15 cellular contexts compared by ENCODE assay signal in genomic region chr2:85628658-85629057, GRCh38. TPM values are rescaled to one million over a fixed set of nuclear protein-coding genes. Genes with fewer than 3 reads are reported as not detected.
A peak's percentile ranks its signal among the peaks of the same experiment; 100 is the strongest.
DNase-seq lines count a peak whose midpoint lies in the region; ATAC-seq and TF ChIP-seq lines count a peak whose summit lies in the region.
"Had no signal": no experiment of that assay in that cellular context is flagged by ENCODE, and none has a peak within 500 bp of the region (broad histone marks: within the 10 kb centered on the region; RNA-seq: fewer than 3 reads in every experiment).

No MANE protein-coding gene starts in this region.

- WGBS in endodermal cell (ENCODE audit: insufficient coverage in 1 of 2, insufficient read length in 1 of 2), 2 experiments = 98 to 100% methylated on average over 2 of the region's 2 CpGs

- H3K27ac ChIP-seq in endodermal cell (ENCODE audit: low read depth, low read length) = no peak overlapping the region

- peak overlapping the region; percentile 46 for H3K27ac Mint-ChIP-seq in activated naive CD4-positive, alpha-beta T cell treated with anti-CD3 and anti-CD28 coated beads, Interleukin-2, amount 50 U/mL, for 24 hours
- H3K27ac Mint-ChIP-seq in activated naive CD8-positive, alpha-beta T cell treated with anti-CD3 and anti-CD28 coated beads for 36 hours = peak overlapping the region; percentile 75
- H3K27ac Mint-ChIP-seq in endodermal cell = no peak overlapping the region
- H3K27ac Mint-ChIP-seq in activated T-helper 2 cell treated with anti-CD3 and anti-CD28 coated beads, Interferon-gamma antibody, Interleukin-2, Interleukin-4, amounts not matched to agents 10 μg/mL and 5 μg/mL and 100 μg/mL, durations not matched to agents 14 hours and 24 hours and 36 hours = no peak overlapping the region

- no peak overlapping the region for H3K4me3 ChIP-seq in endodermal cell (ENCODE audit: low read length)
- no peak overlapping the region for H3K4me3 ChIP-seq in H7 (ENCODE audit: insufficient read depth, low read depth, low read length)

- H3K36me3 ChIP-seq in endodermal cell (ENCODE audit: control insufficient read depth, insufficient read depth, low read length) (peaks cover 89% of the 10 kb centered on the region), H7 (replicated peaks; ENCODE audit: control insufficient read depth, insufficient read depth, low read length) (peaks cover 39% of the 10 kb centered on the region)

- no peaks in the 10 kb centered on the region for H3K27me3 Mint-ChIP-seq in activated naive CD4-positive, alpha-beta T cell treated with anti-CD3 and anti-CD28 coated beads, Interleukin-2, amount 50 U/mL, for 24 hours
- no peaks in the 10 kb centered on the region for H3K27me3 Mint-ChIP-seq in activated naive CD8-positive, alpha-beta T cell treated with anti-CD3 and anti-CD28 coated beads for 36 hours
- H3K27me3 Mint-ChIP-seq in endodermal cell (ENCODE audit: insufficient read depth) = no peaks in the 10 kb centered on the region
- H3K27me3 Mint-ChIP-seq in activated T-helper 2 cell treated with anti-CD3 and anti-CD28 coated beads, Interferon-gamma antibody, Interleukin-2, Interleukin-4, amounts not matched to agents 10 μg/mL and 5 μg/mL and 100 μg/mL, durations not matched to agents 14 hours and 24 hours and 36 hours (ENCODE audit: low read depth) = no peaks in the 10 kb centered on the region

- no peaks in the 10 kb centered on the region for H3K4me1 ChIP-seq in endodermal cell (ENCODE audit: control insufficient read depth, insufficient read depth, low read length)

- H3K9me3 Mint-ChIP-seq in activated naive CD4-positive, alpha-beta T cell treated with anti-CD3 and anti-CD28 coated beads, Interleukin-2, amount 50 U/mL, for 24 hours = no peaks in the 10 kb centered on the region
- H3K9me3 Mint-ChIP-seq in activated naive CD8-positive, alpha-beta T cell treated with anti-CD3 and anti-CD28 coated beads for 36 hours = no peaks in the 10 kb centered on the region
- H3K9me3 Mint-ChIP-seq in endodermal cell = no peaks in the 10 kb centered on the region
- no peaks in the 10 kb centered on the region for H3K9me3 Mint-ChIP-seq in activated T-helper 2 cell treated with anti-CD3 and anti-CD28 coated beads, Interferon-gamma antibody, Interleukin-2, Interleukin-4, amounts not matched to agents 10 μg/mL and 5 μg/mL and 100 μg/mL, durations not matched to agents 14 hours and 24 hours and 36 hours

- intact Hi-C loops in activated T-helper 2 cell treated with anti-CD3 and anti-CD28 coated beads, Interferon-gamma antibody, Interleukin-2, Interleukin-4, amounts not matched to agents 10 μg/mL and 5 μg/mL and 100 μg/mL, durations not matched to agents 14 hours and 24 hours and 36 hours (cut with micrococcal nuclease) = no loop called here

- DNase-seq in activated naive CD4-positive, alpha-beta T cell treated with anti-CD3 and anti-CD28 coated beads, Interleukin-2, amount 50 U/mL, for 16 hours = no peak
- no peak for DNase-seq in activated naive CD8-positive, alpha-beta T cell treated with anti-CD3 and anti-CD28 coated beads for 36 hours
- DNase-seq in HK-2 (ENCODE audit: unreplicated experiment) (no peak), endodermal cell (no peak), H7 (no peak)
- no peak for DNase-seq in activated T-helper 2 cell treated with anti-CD3 and anti-CD28 coated beads, Interferon-gamma antibody, Interleukin-2, Interleukin-4, amounts not matched to agents 10 μg/mL and 5 μg/mL and 100 μg/mL, durations not matched to agents 14 hours and 24 hours and 36 hours (ENCODE audit: low spot score)
- DNase-seq: Karpas-422, kidney glomerular epithelial cell, NCI-H2029, SHP77 had no signal

- H3K27me3 ChIP-seq in endodermal cell (ENCODE audit: control insufficient read depth, insufficient read depth, low read length, poor library complexity, severe bottlenecking) = no peaks in the 10 kb centered on the region
- no peaks in the 10 kb centered on the region for H3K27me3 ChIP-seq in H7 (ENCODE audit: control insufficient read depth, insufficient read depth, low read length)

- H3K9ac ChIP-seq in endodermal cell (ENCODE audit: extremely low read depth, low read length, poor library complexity, severe bottlenecking) = no peak overlapping the region

- peaks cover 17% of the 10 kb centered on the region for H3K36me3 Mint-ChIP-seq in activated naive CD4-positive, alpha-beta T cell treated with anti-CD3 and anti-CD28 coated beads, Interleukin-2, amount 50 U/mL, for 24 hours
- H3K36me3 Mint-ChIP-seq in activated naive CD8-positive, alpha-beta T cell treated with anti-CD3 and anti-CD28 coated beads for 36 hours = peaks cover 39% of the 10 kb centered on the region
- H3K36me3 Mint-ChIP-seq in endodermal cell (ENCODE audit: low read depth) = peaks cover 89% of the 10 kb centered on the region
- H3K36me3 Mint-ChIP-seq in activated T-helper 2 cell treated with anti-CD3 and anti-CD28 coated beads, Interferon-gamma antibody, Interleukin-2, Interleukin-4, amounts not matched to agents 10 μg/mL and 5 μg/mL and 100 μg/mL, durations not matched to agents 14 hours and 24 hours and 36 hours (ENCODE audit: low read depth) = peaks cover 78% of the 10 kb centered on the region

- no peaks in the 10 kb centered on the region for H3K9me3 ChIP-seq in endodermal cell (ENCODE audit: control insufficient read depth, low read length)

- TF ChIP-seq CTCF in endodermal cell (conservative IDR thresholded peaks at IDR 0.05) = no peak

- H3K4me3 Mint-ChIP-seq in activated naive CD4-positive, alpha-beta T cell treated with anti-CD3 and anti-CD28 coated beads, Interleukin-2, amount 50 U/mL, for 24 hours = peak overlapping the region; percentile 19
- no peak overlapping the region for H3K4me3 Mint-ChIP-seq in activated naive CD8-positive, alpha-beta T cell treated with anti-CD3 and anti-CD28 coated beads for 36 hours
- H3K4me3 Mint-ChIP-seq in endodermal cell = no peak overlapping the region
- H3K4me3 Mint-ChIP-seq in activated T-helper 2 cell treated with anti-CD3 and anti-CD28 coated beads, Interferon-gamma antibody, Interleukin-2, Interleukin-4, amounts not matched to agents 10 μg/mL and 5 μg/mL and 100 μg/mL, durations not matched to agents 14 hours and 24 hours and 36 hours (ENCODE audit: low read depth) = no peak overlapping the region

- peak; percentile 52 for ATAC-seq in HG03558 (IDR thresholded peaks at IDR 0.05; ENCODE audit: extremely low read depth, unreplicated experiment)

- peaks cover 12% of the 10 kb centered on the region for H3K4me1 Mint-ChIP-seq in activated naive CD4-positive, alpha-beta T cell treated with anti-CD3 and anti-CD28 coated beads, Interleukin-2, amount 50 U/mL, for 24 hours
- H3K4me1 Mint-ChIP-seq in activated naive CD8-positive, alpha-beta T cell treated with anti-CD3 and anti-CD28 coated beads for 36 hours = peaks cover 16% of the 10 kb centered on the region
- H3K4me1 Mint-ChIP-seq in endodermal cell = no peaks in the 10 kb centered on the region
- H3K4me1 Mint-ChIP-seq in activated T-helper 2 cell treated with anti-CD3 and anti-CD28 coated beads, Interferon-gamma antibody, Interleukin-2, Interleukin-4, amounts not matched to agents 10 μg/mL and 5 μg/mL and 100 μg/mL, durations not matched to agents 14 hours and 24 hours and 36 hours (ENCODE audit: low read depth) = peaks cover 4% of the 10 kb centered on the region

RNA-seq across cellular contexts. Expression of gene USP39, which starts 12.7 kb away (rescaled TPM):
- total RNA-seq in activated naive CD8-positive, alpha-beta T cell treated with anti-CD3 and anti-CD28 coated beads for 36 hours = 100 to 1,000 TPM in 1 of 2 experiments, 10 to 100 TPM in 1; 97.9 to 109 TPM
- 100 to 1,000 TPM in 1 of 2 donors, 10 to 100 TPM in 1; 75.7 to 102 TPM for total RNA-seq in endodermal cell
- 87.8 TPM for polyA plus RNA-seq in endodermal cell (2013, experiment 1 of 2)
- 81.6 TPM for polyA plus RNA-seq in endodermal cell (2013, experiment 2 of 2)
- 98.6 and 103 TPM in 2 replicates for total RNA-seq in H7 (2014; rRNA removed; shearing (Covaris generic))
- total RNA-seq in activated T-helper 2 cell treated with anti-CD3 and anti-CD28 coated beads, Interferon-gamma antibody, Interleukin-2, Interleukin-4, amounts not matched to agents 10 μg/mL and 5 μg/mL and 100 μg/mL, durations not matched to agents 14 hours and 24 hours and 36 hours = 84.1 and 90.1 TPM in 2 replicates

RNA-seq across cellular contexts. Expression of gene C2orf68, which starts 16.8 kb away (rescaled TPM):
- 10 to 100 TPM; 23.1 to 25.0 TPM for total RNA-seq in activated naive CD8-positive, alpha-beta T cell treated with anti-CD3 and anti-CD28 coated beads for 36 hours
- total RNA-seq in endodermal cell = 10 to 100 TPM; 63.2 to 66.5 TPM
- polyA plus RNA-seq in endodermal cell (2013, experiment 1 of 2) = 73.1 TPM
- polyA plus RNA-seq in endodermal cell (2013, experiment 2 of 2) = 61.4 TPM
- total RNA-seq in H7 (2014; rRNA removed; shearing (Covaris generic)) = 69.8 and 84.4 TPM in 2 replicates
- 34.7 and 35.6 TPM in 2 replicates for total RNA-seq in activated T-helper 2 cell treated with anti-CD3 and anti-CD28 coated beads, Interferon-gamma antibody, Interleukin-2, Interleukin-4, amounts not matched to agents 10 μg/mL and 5 μg/mL and 100 μg/mL, durations not matched to agents 14 hours and 24 hours and 36 hours

RNA-seq across cellular contexts. Expression of gene TMEM150A, which starts 26.2 kb away (rescaled TPM):
- total RNA-seq in activated naive CD8-positive, alpha-beta T cell treated with anti-CD3 and anti-CD28 coated beads for 36 hours = 1 to 10 TPM; 2.4 to 3.4 TPM
- total RNA-seq in endodermal cell = 10 to 100 TPM; 23.8 to 32.2 TPM
- polyA plus RNA-seq in endodermal cell (2013, experiment 1 of 2) = 19.4 TPM
- 13.3 TPM for polyA plus RNA-seq in endodermal cell (2013, experiment 2 of 2)
- 15.7 and 17.9 TPM in 2 replicates for total RNA-seq in H7 (2014; rRNA removed; shearing (Covaris generic))
- total RNA-seq in activated T-helper 2 cell treated with anti-CD3 and anti-CD28 coated beads, Interferon-gamma antibody, Interleukin-2, Interleukin-4, amounts not matched to agents 10 μg/mL and 5 μg/mL and 100 μg/mL, durations not matched to agents 14 hours and 24 hours and 36 hours = 6.5 and 7.0 TPM in 2 replicates

RNA-seq across cellular contexts. Expression of gene RNF181, which starts 33.1 kb away (rescaled TPM):
- total RNA-seq in activated naive CD8-positive, alpha-beta T cell treated with anti-CD3 and anti-CD28 coated beads for 36 hours = 100 to 1,000 TPM in 1 of 2 experiments, 10 to 100 TPM in 1; 90.9 to 104 TPM
- 100 to 1,000 TPM; 113 to 118 TPM for total RNA-seq in endodermal cell
- polyA plus RNA-seq in endodermal cell (2013, experiment 1 of 2) = 117 TPM
- 122 TPM for polyA plus RNA-seq in endodermal cell (2013, experiment 2 of 2)
- 159 and 201 TPM in 2 replicates for total RNA-seq in H7 (2014; rRNA removed; shearing (Covaris generic))
- 130 and 134 TPM in 2 replicates for total RNA-seq in activated T-helper 2 cell treated with anti-CD3 and anti-CD28 coated beads, Interferon-gamma antibody, Interleukin-2, Interleukin-4, amounts not matched to agents 10 μg/mL and 5 μg/mL and 100 μg/mL, durations not matched to agents 14 hours and 24 hours and 36 hours

RNA-seq across cellular contexts. Expression of gene SFTPB, which starts 39.3 kb away (rescaled TPM):
- not detected for total RNA-seq in activated naive CD8-positive, alpha-beta T cell treated with anti-CD3 and anti-CD28 coated beads for 36 hours
- not detected for total RNA-seq in endodermal cell
- not detected for polyA plus RNA-seq in endodermal cell (2013, experiment 1 of 2)
- not detected for polyA plus RNA-seq in endodermal cell (2013, experiment 2 of 2)
- total RNA-seq in H7 (2014; rRNA removed; shearing (Covaris generic)) = not detected in 2 replicates
- total RNA-seq in activated T-helper 2 cell treated with anti-CD3 and anti-CD28 coated beads, Interferon-gamma antibody, Interleukin-2, Interleukin-4, amounts not matched to agents 10 μg/mL and 5 μg/mL and 100 μg/mL, durations not matched to agents 14 hours and 24 hours and 36 hours = not detected in 2 replicates
- total RNA-seq: cardiac septum, urinary bladder had no signal
- polyA plus RNA-seq: AG04450, urinary bladder had no signal

Comparison
In these comparisons a context has a peak if more than half of its experiments do, and no peak if none do; other contexts are left out.
1. H3K27ac Mint-ChIP-seq: peak in activated naive CD4-positive, alpha-beta T cell treated with anti-CD3 and anti-CD28 coated beads, Interleukin-2, amount 50 U/mL, for 24 hours (single experiment) and activated naive CD8-positive, alpha-beta T cell treated with anti-CD3 and anti-CD28 coated beads for 36 hours (single experiment); none in endodermal cell (single experiment) and activated T-helper 2 cell treated with anti-CD3 and anti-CD28 coated beads, Interferon-gamma antibody, Interleukin-2, Interleukin-4, amounts not matched to agents 10 μg/mL and 5 μg/mL and 100 μg/mL, durations not matched to agents 14 hours and 24 hours and 36 hours (single experiment).